In genomic region chr3:50146316-50146901, GRCh38 we compare ENCODE assay signal across 16 cellular contexts. TPM values are rescaled to one million over a fixed set of nuclear protein-coding genes. Genes with fewer than 3 reads are reported as not detected.
DNase-seq lines count a peak whose midpoint lies in the region; ATAC-seq and TF ChIP-seq lines count a peak whose summit lies in the region.
"Had no signal": no experiment of that assay in that cellular context is flagged by ENCODE, and none has a peak within 500 bp of the region (broad histone marks: within the 10 kb centered on the region; RNA-seq: fewer than 3 reads in every experiment).

No MANE protein-coding gene starts in this region.

- H3K4me3 Mint-ChIP-seq in HFFc6: no peak overlapping the region

- no peaks in the 10 kb centered on the region for H3K36me3 Mint-ChIP-seq in HFFc6 (ENCODE audit: low read depth)
- H3K36me3 Mint-ChIP-seq: activated naive CD4-positive, alpha-beta T cell treated with anti-CD3 and anti-CD28 coated beads, Interleukin-2, amount 50 U/mL, for 72 hours had no signal

- no peaks in the 10 kb centered on the region for H3K4me1 Mint-ChIP-seq in HFFc6 (ENCODE audit: low read depth)

- H3K27me3 ChIP-seq in BE2C (no peaks in the 10 kb centered on the region), SK-N-SH (ENCODE audit: insufficient read depth) (no peaks in the 10 kb centered on the region)
- H3K27me3 ChIP-seq: MG63, stomach had no signal

- peak; percentile 29; the same call in 1 of the 2 replicates for TF ChIP-seq RAD21 in SK-N-SH (IDR thresholded peaks at IDR 0.05; ENCODE audit: low read length)

- H3K4me3 ChIP-seq in BE2C (ENCODE audit: low read depth, low read length) (no peak overlapping the region), SK-N-SH (ENCODE audit: low read depth in 2 of 2, low read length in 1 of 2) (no peak overlapping the region)
- H3K4me3 ChIP-seq: MG63, stomach had no signal

- H3K9me3 ChIP-seq in BE2C (no peaks in the 10 kb centered on the region), SK-N-SH (no peaks in the 10 kb centered on the region)
- H3K9me3 ChIP-seq: MG63, stomach had no signal

- peaks cover 4% of the 10 kb centered on the region for H3F3A ChIP-seq in SK-N-SH (replicated peaks; ENCODE audit: insufficient read depth)

- TF ChIP-seq EP300 in SK-N-SH (IDR thresholded peaks at IDR 0.05; ENCODE audit: borderline replicate concordance in 1 of 2, low read depth in 1 of 2, low read length in 1 of 2): no peak

- no peaks in the 10 kb centered on the region for H3K79me2 ChIP-seq in SK-N-SH (ENCODE audit: insufficient read depth)

- H3K27ac ChIP-seq in SK-N-SH (ENCODE audit: low read depth in 2 of 2, low read length in 1 of 2): no peak overlapping the region; a peak in 1 of 4 replicates
- H3K27ac ChIP-seq: stomach had no signal

- DNase-seq in BE2C: no peak
- no peak for DNase-seq in HFFc6
- no peak for DNase-seq in SK-N-SH
- DNase-seq in left kidney (ENCODE audit: low read depth, low spot score): peak; percentile 68
- no peak for DNase-seq in activated CD4-positive, CD25-positive, alpha-beta regulatory T cell treated with anti-CD3 and anti-CD28 coated beads, Interleukin-2, amount 50 U/mL, for 72 hours
- DNase-seq in DMS53 (lab: John Stamatoyannopoulos, UW): no peak
- DNase-seq: activated T-cell treated with anti-CD3 and anti-CD28 coated beads, Interleukin-2, amount 50 U/mL, for 1 hour; MG63; NCI-H2081 treated with DMSO at 0.1 percent for 48 hours; NCI-H774; SIG-M5; stomach had no signal

- H3K4me2 ChIP-seq in SK-N-SH: no peak overlapping the region

- H3K27ac Mint-ChIP-seq in HFFc6: no peak overlapping the region
- H3K27ac Mint-ChIP-seq: activated naive CD4-positive, alpha-beta T cell treated with anti-CD3 and anti-CD28 coated beads, Interleukin-2, amount 50 U/mL, for 72 hours had no signal

- ATAC-seq in HG03565 (IDR thresholded peaks at IDR 0.05; ENCODE audit: unreplicated experiment): no peak
- no peak for ATAC-seq in GM21717 (IDR thresholded peaks at IDR 0.05; ENCODE audit: unreplicated experiment)

- TF ChIP-seq CTCF in BE2C (IDR thresholded peaks at IDR 0.05; ENCODE audit: low read depth, low read length) (0 out of 2 replicates have a peak, but pooled peaks have one; percentile 9), HFFc6 (IDR thresholded peaks at IDR 0.05) (0 out of 2 replicates have a peak, but pooled peaks have one; percentile 12), SK-N-SH (IDR thresholded peaks at IDR 0.05) (peak; percentile 20; the same call in 1 of the 2 replicates)

- no peaks in the 10 kb centered on the region for H3K9me2 ChIP-seq in SK-N-SH

- CTCF ChIA-PET in SK-N-SH (lab: Yijun Ruan, JAX): interaction anchor here (0.6 to 1.0 kb wide), 3 partner anchors 13 to 25 kb away, joined by 3 read pairs; no protein-coding TSS in a partner anchor

- no peaks in the 10 kb centered on the region for H3K36me3 ChIP-seq in BE2C
- H3K36me3 ChIP-seq in SK-N-SH (replicated peaks in 1 of 2; ENCODE audit: control insufficient read depth in 1 of 2, insufficient read depth in 2 of 2, low read length in 1 of 2): no peaks in the 10 kb centered on the region
- H3K36me3 ChIP-seq: MG63, stomach had no signal

- peaks cover 31% of the 10 kb centered on the region for H3K4me1 ChIP-seq in BE2C
- peaks cover 0 to 43% of the 10 kb centered on the region in 2 experiments; a peak in 2 of 4 replicates for H3K4me1 ChIP-seq in SK-N-SH (ENCODE audit: control insufficient read depth in 1 of 2, insufficient read depth in 2 of 2, low read depth in 1 of 2, low read length in 1 of 2)

- H3K9ac ChIP-seq in SK-N-SH: no peak overlapping the region

- POLR2A ChIA-PET in SK-N-SH (lab: Yijun Ruan, JAX): no interaction called here

- no peak overlapping the region for H2AFZ ChIP-seq in SK-N-SH (ENCODE audit: low read depth)

- H4K20me1 ChIP-seq in SK-N-SH (ENCODE audit: insufficient read depth): no peaks in the 10 kb centered on the region

- H3K27me3 Mint-ChIP-seq in HFFc6 (ENCODE audit: insufficient read depth): peaks cover 4% of the 10 kb centered on the region

- 94% methylated on average over 2 of the region's 3 CpGs for WGBS in SK-N-SH (ENCODE audit: low lambda C conversion rate)

- H3K9me3 Mint-ChIP-seq in HFFc6: no peaks in the 10 kb centered on the region
- H3K9me3 Mint-ChIP-seq: activated naive CD4-positive, alpha-beta T cell treated with anti-CD3 and anti-CD28 coated beads, Interleukin-2, amount 50 U/mL, for 72 hours had no signal

TF ChIP-seq in SK-N-SH, 30 proteins besides CTCF, POLR2A, EP300 and RAD21:
- TF ChIP-seq GATA2 (CRISPR knock-in tag; IDR thresholded peaks at IDR 0.05) (peak; percentile 19; the same call in 1 of the 2 replicates), POLR2AphosphoS5 (IDR thresholded peaks at IDR 0.05; ENCODE audit: low read depth, low read length) (no peak)

RNA-seq across cellular contexts. Expression of gene SEMA3F, which starts 8.7 kb away (rescaled TPM):
- polyA plus RNA-seq in BE2C (2012; ENCODE audit: insufficient read depth, insufficient read length, low read depth): 43.3 TPM
- 10 to 100 TPM; 20.5 to 35.6 (median 22.8) TPM for total RNA-seq in HFFc6 (2021; fragmentation: NEBNext Ultra II Directional; extraction: Animal tissue kit (Norgen Biotek cat#: 25700))
- polyA plus RNA-seq in SK-N-SH (2012; rRNA removed): 23.9 and 30.4 TPM in 2 replicates
- 15.5 and 23.2 TPM in 2 replicates for polyA plus RNA-seq in SK-N-SH (2012; cell fraction: cytosol; rRNA removed)
- 32.9 and 38.3 TPM in 2 replicates for polyA plus RNA-seq in SK-N-SH (2012; cell fraction: nucleus; rRNA removed)

RNA-seq across cellular contexts. Expression of gene GNAT1, which starts 45.0 kb away (rescaled TPM):
- not detected for polyA plus RNA-seq in BE2C (2012; ENCODE audit: insufficient read depth, insufficient read length, low read depth)
- total RNA-seq in HFFc6 (2021; fragmentation: NEBNext Ultra II Directional; extraction: Animal tissue kit (Norgen Biotek cat#: 25700)): not detected
- not detected in 2 replicates for polyA plus RNA-seq in SK-N-SH (2012; rRNA removed)
- polyA plus RNA-seq in SK-N-SH (2012; cell fraction: cytosol; rRNA removed): not detected in 2 replicates
- polyA plus RNA-seq in SK-N-SH (2012; cell fraction: nucleus; rRNA removed): 0.12 TPM in 1 of 2 replicates, not detected in the other
- total RNA-seq: activated naive CD4-positive, alpha-beta T cell treated with anti-CD3 and anti-CD28 coated beads, Interleukin-2, amount 50 U/mL, for 72 hours; HT1080; stomach had no signal
- polyA plus RNA-seq: stomach had no signal

RNA-seq across cellular contexts. Expression of gene RBM5, which starts 57.7 kb away (rescaled TPM):
- 79.7 TPM for polyA plus RNA-seq in BE2C (2012; ENCODE audit: insufficient read depth, insufficient read length, low read depth)
- 10 to 100 TPM; 69.3 to 83.8 (median 78.5) TPM for total RNA-seq in HFFc6 (2021; fragmentation: NEBNext Ultra II Directional; extraction: Animal tissue kit (Norgen Biotek cat#: 25700))
- polyA plus RNA-seq in SK-N-SH (2012; rRNA removed): 113 and 168 TPM in 2 replicates
- polyA plus RNA-seq in SK-N-SH (2012; cell fraction: cytosol; rRNA removed): 64.0 and 104 TPM in 2 replicates
- polyA plus RNA-seq in SK-N-SH (2012; cell fraction: nucleus; rRNA removed): 383 and 633 TPM in 2 replicates

RNA-seq across cellular contexts. Expression of gene SLC38A3, which starts 58.7 kb away (rescaled TPM):
- 0.43 TPM for polyA plus RNA-seq in BE2C (2012; ENCODE audit: insufficient read depth, insufficient read length, low read depth)
- total RNA-seq in HFFc6 (2021; fragmentation: NEBNext Ultra II Directional; extraction: Animal tissue kit (Norgen Biotek cat#: 25700)): under 1 TPM in 2 of 6 experiments, not detected in 4; 0.16 to 0.24 TPM
- polyA plus RNA-seq in SK-N-SH (2012; rRNA removed): 0.84 and 0.89 TPM in 2 replicates
- polyA plus RNA-seq in SK-N-SH (2012; cell fraction: cytosol; rRNA removed): 0.15 and 0.29 TPM in 2 replicates
- polyA plus RNA-seq in SK-N-SH (2012; cell fraction: nucleus; rRNA removed): 1.6 and 2.0 TPM in 2 replicates
- total RNA-seq: activated naive CD4-positive, alpha-beta T cell treated with anti-CD3 and anti-CD28 coated beads, Interleukin-2, amount 50 U/mL, for 72 hours; HT1080 had no signal
